Comparison of ENCODE assay signal across 8 cellular contexts in the genomic region with DNA sequence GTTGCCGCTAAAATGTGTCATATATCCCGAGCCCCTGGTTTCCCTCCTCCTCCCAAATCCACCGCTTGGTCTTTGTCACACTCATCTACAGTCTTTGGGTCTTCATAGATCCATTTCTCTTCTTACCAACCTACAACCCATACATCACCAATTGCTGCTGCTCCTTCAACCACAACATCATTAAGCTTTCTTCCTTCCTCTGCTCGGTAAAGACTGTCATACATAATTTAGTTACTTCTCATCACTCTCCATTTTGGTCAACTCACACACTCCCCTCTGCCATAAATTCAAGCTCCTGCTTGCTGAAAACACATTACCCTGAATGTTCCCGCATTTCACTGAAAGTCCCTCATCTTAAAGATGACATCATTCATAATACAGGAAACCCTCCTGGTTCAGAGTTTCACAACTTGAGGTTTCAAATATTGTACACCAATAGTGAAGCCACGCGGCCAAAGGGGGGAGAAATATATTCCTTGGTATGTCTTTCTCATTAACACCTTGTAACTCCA. TPM values are rescaled to one million over a fixed set of nuclear protein-coding genes. Genes with fewer than 3 reads are reported as not detected.
DNase-seq lines count a peak whose midpoint lies in the region; ATAC-seq and TF ChIP-seq lines count a peak whose summit lies in the region.

No MANE protein-coding gene starts in this region.

- H3K4me1 Mint-ChIP-seq in HFFc6 (ENCODE audit: low read depth) = peaks cover 46% of the 10 kb centered on the region

- no peak for DNase-seq in HFFc6
- DNase-seq in NOMO-1 treated with dmso at 0.1 percent for 144 hours (lab: John Stamatoyannopoulos, UW; ENCODE audit: unreplicated experiment) = peak; percentile 30
- peak; percentile 68 for DNase-seq in iris pigment epithelial cell (ENCODE audit: low read depth)
- DNase-seq in COLO829 (ENCODE audit: low spot score) = no peak
- DNase-seq in activated effector memory CD4-positive, alpha-beta T cell treated with Interleukin-2 at 50 U/mL for 16 hours = no peak
- DNase-seq in GM19240 (ENCODE audit: insufficient read length, low spot score) = no peak
- DNase-seq in adrenal gland = no peak

- H3K36me3 ChIP-seq in adrenal gland (replicated peaks in 1 of 2) = peaks cover 0 to 14% of the 10 kb centered on the region in 2 donors

- 80 to 89% (median 83%) methylated on average over 7 of the region's 7 CpGs for WGBS in adrenal gland, 4 donors

- no peaks in the 10 kb centered on the region for H3K27me3 Mint-ChIP-seq in HFFc6 (ENCODE audit: insufficient read depth)

- H3K27ac ChIP-seq in adrenal gland = no peak overlapping the region

- intact Hi-C loops in adrenal gland (cut with DNase I) = no loop called here

- no peak overlapping the region for H3K4me3 ChIP-seq in adrenal gland

- H3K27me3 ChIP-seq in adrenal gland = no peaks in the 10 kb centered on the region

- TF ChIP-seq CTCF in HFFc6 (IDR thresholded peaks at IDR 0.05) (no peak), adrenal gland (IDR thresholded peaks at IDR 0.05) (no peak)

- peak overlapping the region; percentile 36; the same call in 1 of the 2 replicates for H3K27ac Mint-ChIP-seq in HFFc6

- H3K4me1 ChIP-seq in adrenal gland (replicated peaks in 1 of 2) = peaks cover 6 to 18% of the 10 kb centered on the region in 2 donors

- no peaks in the 10 kb centered on the region for H3K9me3 ChIP-seq in adrenal gland (replicated peaks in 1 of 3)

- H3K4me3 Mint-ChIP-seq in HFFc6 = peak overlapping the region; percentile 89

- no peaks in the 10 kb centered on the region for H3K9me3 Mint-ChIP-seq in HFFc6

- peak; percentile 33 for ATAC-seq in GM18499 (IDR thresholded peaks at IDR 0.05; ENCODE audit: insufficient read depth, unreplicated experiment)

- peaks cover 24% of the 10 kb centered on the region; the same call in 1 of the 2 replicates for H3K36me3 Mint-ChIP-seq in HFFc6 (ENCODE audit: low read depth)

- TF ChIP-seq POLR2A in adrenal gland (IDR thresholded peaks at IDR 0.05) = no peak

RNA-seq across cellular contexts. Expression of a gene that starts 1.7 kb away (rescaled TPM):
- total RNA-seq in HFFc6 (2021; fragmentation: NEBNext Ultra II Directional; extraction: Animal tissue kit (Norgen Biotek cat#: 25700)) = 100 to 1,000 TPM; 160 to 197 (median 171) TPM
- total RNA-seq in adrenal gland = 100 to 1,000 TPM in 6 of 8 donors, 10 to 100 TPM in 2; 70.0 to 254 (median 126) TPM
- polyA plus RNA-seq in adrenal gland = 100 to 1,000 TPM in 2 of 3 donors, 10 to 100 TPM in 1; 54.5 to 164 (median 102) TPM

Comparison
In these comparisons a context has a peak if more than half of its experiments do, and no peak if none do; other contexts are left out.
1. DNase-seq: peak in NOMO-1 treated with dmso at 0.1 percent for 144 hours (single experiment) and iris pigment epithelial cell (single experiment); none in HFFc6 (single experiment), COLO829 (single experiment), activated effector memory CD4-positive, alpha-beta T cell treated with Interleukin-2 at 50 U/mL for 16 hours (single experiment), GM19240 (single experiment) and adrenal gland (0 of 7).